In genomic region chr9:97411789-97412627, GRCh38 we compare ENCODE assay signal across 8 cellular contexts. TPM values are rescaled to one million over a fixed set of nuclear protein-coding genes. Genes with fewer than 3 reads are reported as not detected.
DNase-seq lines count a peak whose midpoint lies in the region; ATAC-seq and TF ChIP-seq lines count a peak whose summit lies in the region.

TSS of gene TDRD7 (plus strand) at chr9:97412096. CDS start at chr9:97428466, 16,370 bp downstream.

- H3K9me3 Mint-ChIP-seq in activated naive CD4-positive, alpha-beta T cell treated with anti-CD3 and anti-CD28 coated beads, Interleukin-2, amount 50 U/mL, for 24 hours, result no peaks in the 10 kb centered on the region
- H3K9me3 Mint-ChIP-seq in glutamatergic neuron (ENCODE audit: unreplicated experiment), result peaks cover 1% of the 10 kb centered on the region

- H3K9me3 ChIP-seq in ovary (peaks cover 0 to 5% of the 10 kb centered on the region in 2 donors), thoracic aorta (no peaks in the 10 kb centered on the region)

- 0% methylated on average over 62 to 115 of the region's 115 CpGs for WGBS in ovary, 3 donors

- H3K36me3 Mint-ChIP-seq in activated naive CD4-positive, alpha-beta T cell treated with anti-CD3 and anti-CD28 coated beads, Interleukin-2, amount 50 U/mL, for 24 hours, result no peaks in the 10 kb centered on the region
- peaks cover 4% of the 10 kb centered on the region for H3K36me3 Mint-ChIP-seq in glutamatergic neuron (ENCODE audit: unreplicated experiment)

- peaks cover 37% of the 10 kb centered on the region for H3K4me1 Mint-ChIP-seq in activated naive CD4-positive, alpha-beta T cell treated with anti-CD3 and anti-CD28 coated beads, Interleukin-2, amount 50 U/mL, for 24 hours
- H3K4me1 Mint-ChIP-seq in glutamatergic neuron (ENCODE audit: low read depth, unreplicated experiment), result no peaks in the 10 kb centered on the region

- intact Hi-C loops in ovary (cut with DNase I), result loop anchor here in 2 of 4 donors (5.0 to 10.0 kb wide), 2 partner anchors 205 to 727 kb away; no protein-coding TSS in a partner anchor

- H3K36me3 ChIP-seq in ovary (no peaks in the 10 kb centered on the region), thoracic aorta (no peaks in the 10 kb centered on the region)

- TF ChIP-seq CTCF in glutamatergic neuron (IDR thresholded peaks at IDR 0.05; ENCODE audit: partially characterized antibody, unreplicated experiment) (peak; percentile 97), ovary (IDR thresholded peaks at IDR 0.05) (peak; percentile 97 to 99 (median 97)), thoracic aorta (IDR thresholded peaks at IDR 0.05) (peak; percentile 98)

- ATAC-seq in GM21825 (IDR thresholded peaks at IDR 0.05; ENCODE audit: unreplicated experiment), result peak; percentile 74
- peak; percentile 89 for ATAC-seq in SK-N-SH treated with all-trans-retinoic acid at 6 μM for 48 hours
- ATAC-seq in thoracic aorta (ENCODE audit: insufficient number of reproducible peaks, low FRiP score, low read depth), result peak; percentile 93

- no peak for TF ChIP-seq EP300 in ovary (IDR thresholded peaks at IDR 0.05)

- H3K4me3 ChIP-seq in ovary, result peak within 1 kb of the TSS; percentile 90
- H3K4me3 ChIP-seq in thoracic aorta, result peak within 1 kb of the TSS; percentile 80

- DNase-seq in GF-D8 (lab: John Stamatoyannopoulos, UW) (peak; percentile 30), LHCN-M2 (ENCODE audit: low read depth) (peak; percentile 68), glutamatergic neuron (peak; percentile 85), ovary (peak; percentile 84 to 94 (median 92)), thoracic aorta (ENCODE audit: low spot score) (peak; percentile 36)

- H3K27me3 Mint-ChIP-seq in activated naive CD4-positive, alpha-beta T cell treated with anti-CD3 and anti-CD28 coated beads, Interleukin-2, amount 50 U/mL, for 24 hours, result peaks cover 9% of the 10 kb centered on the region
- peaks cover 8% of the 10 kb centered on the region for H3K27me3 Mint-ChIP-seq in glutamatergic neuron (ENCODE audit: unreplicated experiment)

- peak within 1 kb of the TSS; percentile 86 for H3K27ac Mint-ChIP-seq in activated naive CD4-positive, alpha-beta T cell treated with anti-CD3 and anti-CD28 coated beads, Interleukin-2, amount 50 U/mL, for 24 hours
- H3K27ac Mint-ChIP-seq in glutamatergic neuron (ENCODE audit: unreplicated experiment), result no peak within 1 kb of the TSS

- H3K27ac ChIP-seq in ovary, result peak within 1 kb of the TSS; percentile 37 to 52
- H3K27ac ChIP-seq in thoracic aorta, result peak within 1 kb of the TSS; percentile 61 to 69

- peak; percentile 18 for TF ChIP-seq POLR2A in ovary (IDR thresholded peaks at IDR 0.05)

- H3K4me1 ChIP-seq in ovary (ENCODE audit: insufficient read depth) (peaks cover 4% of the 10 kb centered on the region), thoracic aorta (ENCODE audit: control insufficient read depth in 1 of 2, low read depth in 2 of 2) (peaks cover 7 to 11% of the 10 kb centered on the region in 2 donors)

- peak within 1 kb of the TSS; percentile 88 for H3K4me3 Mint-ChIP-seq in activated naive CD4-positive, alpha-beta T cell treated with anti-CD3 and anti-CD28 coated beads, Interleukin-2, amount 50 U/mL, for 24 hours
- peak within 1 kb of the TSS; percentile 97 for H3K4me3 Mint-ChIP-seq in glutamatergic neuron (ENCODE audit: unreplicated experiment)

- H3K27me3 ChIP-seq in ovary (no peaks in the 10 kb centered on the region), thoracic aorta (replicated peaks; ENCODE audit: insufficient read depth) (no peaks in the 10 kb centered on the region)

TF ChIP-seq in SK-N-SH treated with all-trans-retinoic acid at 6 μM for 48 hours, 23 proteins besides CTCF, POLR2A, EP300 and RAD21:
- TF ChIP-seq ZC3H10 (CRISPR knock-in tag; IDR thresholded peaks at IDR 0.05) (no peak), ZNF70 (CRISPR knock-in tag; IDR thresholded peaks at IDR 0.05) (peak; percentile 46; the same call in 1 of the 2 replicates), SNAI2 (CRISPR knock-in tag; IDR thresholded peaks at IDR 0.05) (peak; percentile 56; the same call in 1 of the 2 replicates), ZFP3 (CRISPR knock-in tag; IDR thresholded peaks at IDR 0.05) (peak; percentile 60; the same call in 1 of the 2 replicates), GLIS3 (CRISPR knock-in tag; IDR thresholded peaks at IDR 0.05) (0 out of 2 replicates have a peak, but pooled peaks have one; percentile 9), TSHZ2 (CRISPR knock-in tag; IDR thresholded peaks at IDR 0.05) (peak; percentile 99)

RNA-seq across cellular contexts. Expression of gene TDRD7, which starts in this region (rescaled TPM):
- total RNA-seq in LHCN-M2 (2014; rRNA removed) (6.2 and 8.5 TPM in 2 replicates), glutamatergic neuron (ENCODE audit: unreplicated experiment) (1.4 TPM), ovary (10 to 100 TPM in 3 of 7 donors, 1 to 10 TPM in 4; 9.0 to 13.0 (median 9.8) TPM), thoracic aorta (10 to 100 TPM; 13.9 to 16.2 TPM)
- polyA plus RNA-seq in LHCN-M2 (2012), result 5.9 TPM
- 10 to 100 TPM in 1 of 2 donors, 1 to 10 TPM in 1; 7.4 to 15.6 TPM for polyA plus RNA-seq in ovary

Comparison
In these comparisons a context has a peak if more than half of its experiments do, and no peak if none do; other contexts are left out.
1. Peak in every context shown above with its lines: DNase-seq, ATAC-seq, H3K4me3 ChIP-seq and H3K27ac ChIP-seq.
2. DNase-seq: peak in every context shown above with its lines; median percentile 92 in ovary; 85 in glutamatergic neuron; 68 in LHCN-M2; 36 in thoracic aorta; 30 in GF-D8.